Comparison of ENCODE assay signal across 8 cellular contexts in genomic region chr11:133134561-133135173, GRCh38.
DNase-seq lines count a peak whose midpoint lies in the region; ATAC-seq lines count a peak whose summit lies in the region.

No MANE protein-coding gene starts in this region.

- peak; percentile 97 for ATAC-seq in GM21576 (IDR thresholded peaks at IDR 0.05; ENCODE audit: unreplicated experiment)

- peak; percentile 23 for DNase-seq in NK-92 treated with Interleukin-12 subunit alpha and Interleukin-12 subunit beta, amount 100 ng/mL, for 24 hours (lab: John Stamatoyannopoulos, UW)
- no peak for DNase-seq in NK-92 (lab: John Stamatoyannopoulos, UW; ENCODE audit: unreplicated experiment)
- DNase-seq in HUDEP-2 (lab: John Stamatoyannopoulos, UW; ENCODE audit: unreplicated experiment in 76 of 76): peak in 55 of 76 experiments; percentile 2 to 72 (median 32)
- peak; percentile 70 for DNase-seq in OCI-M1 (lab: John Stamatoyannopoulos, UW)
- DNase-seq in astrocyte of the hippocampus (ENCODE audit: low read depth, low spot score): peak; percentile 79
- peak; percentile 80 for DNase-seq in iPS-NIHi11 (ENCODE audit: low spot score)
- peak; percentile 23 for DNase-seq in stimulated activated CD4-positive, alpha-beta T cell treated with anti-CD3 and anti-CD28 coated beads, Interleukin-4, amount 100 ng/mL, for 1 hour
